ENCODE assay signal across 1 cellular context in genomic region chr10:73088304-73088703, GRCh38.
TF ChIP-seq lines count a peak whose summit lies in the region.

No MANE protein-coding gene starts in this region.

TF ChIP-seq in liver, 16 proteins besides CTCF, POLR2A, EP300 and RAD21 (continued from another document):
- TF ChIP-seq, protein P1, sequence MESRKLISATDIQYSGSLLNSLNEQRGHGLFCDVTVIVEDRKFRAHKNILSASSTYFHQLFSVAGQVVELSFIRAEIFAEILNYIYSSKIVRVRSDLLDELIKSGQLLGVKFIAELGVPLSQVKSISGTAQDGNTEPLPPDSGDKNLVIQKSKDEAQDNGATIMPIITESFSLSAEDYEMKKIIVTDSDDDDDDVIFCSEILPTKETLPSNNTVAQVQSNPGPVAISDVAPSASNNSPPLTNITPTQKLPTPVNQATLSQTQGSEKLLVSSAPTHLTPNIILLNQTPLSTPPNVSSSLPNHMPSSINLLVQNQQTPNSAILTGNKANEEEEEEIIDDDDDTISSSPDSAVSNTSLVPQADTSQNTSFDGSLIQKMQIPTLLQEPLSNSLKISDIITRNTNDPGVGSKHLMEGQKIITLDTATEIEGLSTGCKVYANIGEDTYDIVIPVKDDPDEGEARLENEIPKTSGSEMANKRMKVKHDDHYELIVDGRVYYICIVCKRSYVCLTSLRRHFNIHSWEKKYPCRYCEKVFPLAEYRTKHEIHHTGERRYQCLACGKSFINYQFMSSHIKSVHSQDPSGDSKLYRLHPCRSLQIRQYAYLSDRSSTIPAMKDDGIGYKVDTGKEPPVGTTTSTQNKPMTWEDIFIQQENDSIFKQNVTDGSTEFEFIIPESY (IDR thresholded peaks at IDR 0.05): no peak
- TF ChIP-seq RXRA (IDR thresholded peaks at IDR 0.05) (peak; percentile 10 to 22), HNF4G (IDR thresholded peaks at IDR 0.05) (no peak)
